In the genomic region with DNA sequence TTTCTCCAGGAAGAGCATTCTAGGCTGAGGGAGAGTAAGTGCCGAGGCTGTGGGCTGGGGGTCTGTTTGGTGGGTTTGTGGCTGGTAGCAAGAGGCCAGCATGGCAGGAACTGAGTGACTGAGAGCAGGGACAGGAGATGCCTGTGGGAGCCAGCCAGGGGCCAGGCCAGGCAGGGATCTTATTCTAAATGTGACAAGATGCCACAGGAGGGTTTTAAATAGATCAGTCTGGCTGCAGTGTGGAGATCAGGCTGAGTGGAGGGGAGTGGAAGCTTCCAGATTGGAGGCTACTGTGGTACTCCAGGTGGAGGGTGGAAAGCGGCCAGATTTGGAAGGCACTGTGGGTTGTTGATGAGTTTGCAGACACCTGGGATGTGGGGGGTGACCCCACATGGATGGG, we compare ENCODE assay signal across 15 cellular contexts. TPM values are rescaled to one million over a fixed set of nuclear protein-coding genes. Genes with fewer than 3 reads are reported as not detected.
A peak's percentile ranks its signal among the peaks of the same experiment; 100 is the strongest.
DNase-seq lines count a peak whose midpoint lies in the region; ATAC-seq, FAIRE-seq and TF ChIP-seq lines count a peak whose summit lies in the region.
"Not testable (repeated sequence)": the region's sequence is repeated elsewhere in the genome, so short reads cannot be mapped to it uniquely, and the experiment has no call there.
"Had no signal": no experiment of that assay in that cellular context is flagged by ENCODE, and none has a peak within 500 bp of the region (broad histone marks: within the 10 kb centered on the region; RNA-seq: fewer than 3 reads in every experiment).

No MANE protein-coding gene starts in this region.

- H3K9me3 ChIP-seq in A549; heart left ventricle; right cardiac atrium (ENCODE audit: control insufficient read depth, low read length): not testable (repeated sequence)

- H3K27me3 ChIP-seq in heart left ventricle; right cardiac atrium (ENCODE audit: control insufficient read depth, insufficient read depth): not testable (repeated sequence)

- POLR2A ChIA-PET in A549 (lab: Yijun Ruan, JAX): not testable (repeated sequence)

- no CpG with 5 or more reads among the region's 2 CpGs for WGBS in A549 (ENCODE audit: missing lambda C conversion rate)
- 33% methylated on average over 1 of the region's 2 CpGs; no CpG with 5 or more reads in 3 of the 4 donors for WGBS in heart left ventricle, 4 donors
- 62% methylated on average over 1 of the region's 2 CpGs for WGBS in right cardiac atrium

- not testable (repeated sequence) for TF ChIP-seq EP300 in A549 (IDR thresholded peaks at IDR 0.05)

- H3K4me3 ChIP-seq in A549; heart left ventricle; right cardiac atrium (ENCODE audit: low read length): not testable (repeated sequence)

- not testable (repeated sequence) for H3K36me3 ChIP-seq in heart left ventricle

- H3K4me2 ChIP-seq in A549: not testable (repeated sequence)

- TF ChIP-seq CTCF in A549 (IDR thresholded peaks at IDR 0.05); heart left ventricle (IDR thresholded peaks at IDR 0.05): not testable (repeated sequence)

- TF ChIP-seq RAD21 in A549 (conservative IDR thresholded peaks at IDR 0.05 in 1 of 2, IDR thresholded peaks at IDR 0.05 in 1 of 2): not testable (repeated sequence)

- peak; percentile 19 to 32; a peak in 3 of 6 replicates for ATAC-seq in A549
- peak; percentile 82 for ATAC-seq in Right ventricle myocardium inferior
- ATAC-seq in heart left ventricle: peak; percentile 78 to 86 (median 82)
- ATAC-seq in left cardiac atrium: peak; percentile 56 to 67
- peak; percentile 47 to 57 for ATAC-seq in right cardiac atrium

- H3K27ac ChIP-seq in A549; heart left ventricle; right cardiac atrium (ENCODE audit: low read length): not testable (repeated sequence)

- CTCF ChIA-PET in A549 (lab: Yijun Ruan, JAX): not testable (repeated sequence)

- intact Hi-C loops in Right ventricle myocardium inferior (cut with DNase I); heart left ventricle (cut with DNase I); left cardiac atrium (cut with DNase I); right cardiac atrium (cut with DNase I): not testable (repeated sequence)

- H3K4me1 ChIP-seq in A549; heart left ventricle; right cardiac atrium (ENCODE audit: control insufficient read depth, insufficient read depth, low read length): not testable (repeated sequence)

- TF ChIP-seq POLR2A in A549 (IDR thresholded peaks at IDR 0.05; ENCODE audit: low read length); heart left ventricle (IDR thresholded peaks at IDR 0.05): not testable (repeated sequence)

- DNase-seq in A549 (ENCODE audit: low read depth in 1 of 2, low spot score in 1 of 2); Right ventricle myocardium inferior (ENCODE audit: missing footprints); heart left ventricle; left cardiac atrium; right cardiac atrium: not testable (repeated sequence)

- FAIRE-seq in A549 (lab: Jason Lieb, UNC): not testable (repeated sequence)

RNA-seq across cellular contexts. Expression of a gene that starts 28.9 kb away (rescaled TPM):
- polyA plus RNA-seq in A549 (2011; rRNA removed): 0.77 and 0.83 TPM in 2 replicates
- 0.08 and 0.12 TPM in 2 replicates for polyA plus RNA-seq in A549 (2012; cell fraction: cytosol; rRNA removed)
- 1.2 and 1.6 TPM in 2 replicates for polyA plus RNA-seq in A549 (2012; cell fraction: nucleus; rRNA removed)
- 0.43 to 0.87 TPM (median 0.75 TPM) in 3 replicates for polyA plus RNA-seq in A549 (2017; fragmentation: RNase III; extraction: RNeasy Plus Mini Kit Qiagen cat#74134 plus additional on column Dnase treatment)
- 1.5 and 1.9 TPM in 2 replicates for polyA minus RNA-seq in A549 (2011; rRNA and poly(A)+ RNA removed)
- not detected for total RNA-seq in Right ventricle myocardium inferior
- under 1 TPM in 4 of 9 donors, not detected in 5; 0.20 to 0.56 (median 0.29) TPM for total RNA-seq in heart left ventricle
- under 1 TPM; 0.30 to 0.32 TPM for polyA plus RNA-seq in heart left ventricle
- under 1 TPM; 0.63 to 0.77 TPM for total RNA-seq in left cardiac atrium
- total RNA-seq in right cardiac atrium: 1 to 10 TPM in 1 of 4 donors, under 1 TPM in 2, not detected in 1; 0.31 to 1.5 (median 0.34) TPM
- 0.50 TPM for polyA plus RNA-seq in right cardiac atrium
- total RNA-seq: A172; A673; CD4-positive, CD25-positive, alpha-beta regulatory T cell; Daoy; G401; GM12878 had no signal
- polyA plus RNA-seq: AG04450; CD14-positive monocyte; CD4-positive, alpha-beta memory T cell; CD4-positive, CD25-positive, alpha-beta regulatory T cell; CD8-positive, alpha-beta memory T cell had no signal

Comparison
In these comparisons a context has a peak if more than half of its experiments do, and no peak if none do; other contexts are left out.
1. ATAC-seq: peak in every context shown above with its lines; median percentile 82 in Right ventricle myocardium inferior; 82 in heart left ventricle; 62 in left cardiac atrium; 52 in right cardiac atrium; 26 in A549.